Comparison of ENCODE assay signal across 17 cellular contexts in the genomic region with DNA sequence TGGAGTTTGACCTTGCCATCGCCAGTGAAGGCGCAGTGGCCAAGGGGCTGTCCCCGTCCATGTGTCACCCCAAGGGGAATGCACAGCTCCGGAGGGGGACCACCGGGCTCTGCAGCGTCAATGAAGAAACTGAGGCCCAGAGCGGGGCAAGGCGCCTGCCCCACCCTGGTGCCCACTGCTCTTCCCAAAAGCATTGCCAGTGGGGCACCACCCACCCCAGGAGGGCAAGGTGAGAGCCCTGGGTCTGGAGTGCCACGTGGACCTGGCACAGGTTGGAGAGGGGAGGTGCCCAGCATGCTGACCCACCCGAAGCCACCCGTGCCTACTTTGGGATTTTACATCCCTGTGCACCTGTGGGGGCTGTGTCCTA. TPM values are rescaled to one million over a fixed set of nuclear protein-coding genes. Genes with fewer than 3 reads are reported as not detected.
DNase-seq lines count a peak whose midpoint lies in the region; ATAC-seq and TF ChIP-seq lines count a peak whose summit lies in the region.
"Had no signal": no experiment of that assay in that cellular context is flagged by ENCODE, and none has a peak within 500 bp of the region (broad histone marks: within the 10 kb centered on the region; RNA-seq: fewer than 3 reads in every experiment).

No MANE protein-coding gene starts in this region.

- H3K27me3 ChIP-seq in BLaER1 treated with 17β-estradiol and CSF1 and Interleukin-3, amounts not matched to agents 10 nM and 100 nM, result peaks cover 0 to 34% (median 0%) of the 10 kb centered on the region in 11 experiments; a peak in 5 of 22 replicates
- no peaks in the 10 kb centered on the region for H3K27me3 ChIP-seq in CD4-positive, alpha-beta T cell (ENCODE audit: control insufficient read depth, insufficient read depth, low read length)
- H3K27me3 ChIP-seq in effector memory CD4-positive, alpha-beta T cell (replicated peaks; ENCODE audit: control insufficient read depth, insufficient read depth, low read length, poor library complexity, severe bottlenecking), result no peaks in the 10 kb centered on the region
- peaks cover 2% of the 10 kb centered on the region for H3K27me3 ChIP-seq in rectal smooth muscle tissue (ENCODE audit: control insufficient read depth, insufficient read depth, low read length)

- H3K36me3 ChIP-seq in BLaER1 treated with 17β-estradiol and CSF1 and Interleukin-3, amounts not matched to agents 10 nM and 100 nM, result peaks cover 0 to 4% (median 0%) of the 10 kb centered on the region in 11 experiments; a peak in 1 of 22 replicates
- H3K36me3 ChIP-seq in effector memory CD4-positive, alpha-beta T cell (ENCODE audit: control insufficient read depth, insufficient read depth, low read length), result no peaks in the 10 kb centered on the region
- H3K36me3 ChIP-seq in rectal smooth muscle tissue (ENCODE audit: control insufficient read depth, insufficient read depth, low read length), result no peaks in the 10 kb centered on the region
- H3K36me3 ChIP-seq: HAP-1 had no signal

- no peak overlapping the region for H3K4me3 Mint-ChIP-seq in CD4-positive, alpha-beta T cell

- no peak for ATAC-seq in CD4-positive, alpha-beta T cell (ENCODE audit: poor library complexity)
- ATAC-seq: GM12878 had no signal

- no peak overlapping the region for H3K27ac ChIP-seq in BLaER1 treated with 17β-estradiol and CSF1 and Interleukin-3, amounts not matched to agents 10 nM and 100 nM
- no peak overlapping the region for H3K27ac ChIP-seq in CD4-positive, alpha-beta T cell (ENCODE audit: low read depth, low read length)
- peak overlapping the region; percentile 53 for H3K27ac ChIP-seq in effector memory CD4-positive, alpha-beta T cell (ENCODE audit: insufficient read depth, low read length, poor library complexity, severe bottlenecking)
- H3K27ac ChIP-seq in rectal smooth muscle tissue (ENCODE audit: low read depth, low read length), result peak overlapping the region; percentile 81
- H3K27ac ChIP-seq: GM23248 had no signal

- peaks cover 15 to 47% (median 40%) of the 10 kb centered on the region in 10 experiments for H3K4me1 ChIP-seq in BLaER1 treated with 17β-estradiol and CSF1 and Interleukin-3, amounts not matched to agents 10 nM and 100 nM
- peaks cover 19% of the 10 kb centered on the region for H3K4me1 ChIP-seq in effector memory CD4-positive, alpha-beta T cell (ENCODE audit: control insufficient read depth, insufficient read depth, low read length, poor library complexity, severe bottlenecking)
- peaks cover 57% of the 10 kb centered on the region for H3K4me1 ChIP-seq in rectal smooth muscle tissue (ENCODE audit: control insufficient read depth, insufficient read depth, low read length)
- H3K4me1 ChIP-seq: HAP-1 had no signal

- peaks cover 8% of the 10 kb centered on the region for H3K9me3 Mint-ChIP-seq in CD4-positive, alpha-beta T cell

- H3K4me3 ChIP-seq in BLaER1 treated with 17β-estradiol and CSF1 and Interleukin-3, amounts not matched to agents 10 nM and 100 nM, result no peak overlapping the region
- H3K4me3 ChIP-seq in effector memory CD4-positive, alpha-beta T cell (ENCODE audit: insufficient read depth, low read depth, low read length, poor library complexity, severe bottlenecking), result no peak overlapping the region
- H3K4me3 ChIP-seq in rectal smooth muscle tissue (ENCODE audit: low read length), result no peak overlapping the region
- H3K4me3 ChIP-seq: GM12878, GM23248, HAP-1 had no signal

- peak overlapping the region; percentile 37 to 90 (median 81) for H3K4me2 ChIP-seq in BLaER1 treated with 17β-estradiol and CSF1 and Interleukin-3, amounts not matched to agents 10 nM and 100 nM

- POLR2A ChIA-PET in CD4-positive, alpha-beta T cell (lab: Charles Lee), result interaction anchor here (1.0 to 1.5 kb wide), 6 partner anchors 12 to 80 kb away, joined by 3 to 13 read pairs (median 5); a partner anchor contains a TSS

- H3K4me1 Mint-ChIP-seq in CD4-positive, alpha-beta T cell (ENCODE audit: low read depth), result peaks cover 40% of the 10 kb centered on the region

- H3K9me3 ChIP-seq in BLaER1 treated with 17β-estradiol and CSF1 and Interleukin-3, amounts not matched to agents 10 nM and 100 nM (replicated peaks in 1 of 11), result peaks cover 24 to 27% (median 26%) of the 10 kb centered on the region in 11 experiments
- H3K9me3 ChIP-seq in CD4-positive, alpha-beta T cell (ENCODE audit: control insufficient read depth, low read length), result peaks cover 18% of the 10 kb centered on the region
- no peaks in the 10 kb centered on the region for H3K9me3 ChIP-seq in effector memory CD4-positive, alpha-beta T cell (ENCODE audit: control insufficient read depth, low read length)

- peak overlapping the region in 3 of 11 experiments; percentile 32 to 43 (median 38); a peak in 2 of 22 replicates for H3K9ac ChIP-seq in BLaER1 treated with 17β-estradiol and CSF1 and Interleukin-3, amounts not matched to agents 10 nM and 100 nM
- H3K9ac ChIP-seq in rectal smooth muscle tissue (ENCODE audit: low read length), result no peak overlapping the region
- H3K9ac ChIP-seq: GM23248 had no signal

- DNase-seq in CD4-positive, alpha-beta T cell, result no peak
- DNase-seq in effector memory CD4-positive, alpha-beta T cell, result no peak
- DNase-seq in nucleus accumbens (lab: John Stamatoyannopoulos, UW) (no peak), glomerular visceral epithelial cell (ENCODE audit: extremely low spot score) (no peak), head of caudate nucleus (no peak)
- DNase-seq: ACHN; AML-193; GM23248; NCI-H1105; NCI-H2081 treated with DMSO at 0.1 percent for 48 hours; NCI-H748 treated with DMSO at 0.1 percent for 48 hours; NK-92 treated with Interleukin-12 subunit alpha and Interleukin-12 subunit beta, amount 100 ng/mL, for 24 hours; Right ventricle myocardium superior had no signal

- peaks cover 6% of the 10 kb centered on the region for H3K36me3 Mint-ChIP-seq in CD4-positive, alpha-beta T cell (ENCODE audit: low read depth)

- CTCF ChIA-PET in CD4-positive, alpha-beta T cell (lab: Charles Lee), result interaction anchor here (1.3 kb wide), 1 partner anchor 24 kb away, joined by 6 read pairs; no protein-coding TSS in a partner anchor

- TF ChIP-seq CTCF in CD4-positive, alpha-beta T cell (IDR thresholded peaks at IDR 0.05), result no peak

- intact Hi-C loops in CD4-positive, alpha-beta T cell (cut with DNase I, micrococcal nuclease), result loop anchor here (1.0 to 2.0 kb wide), 2 partner anchors 22 to 23 kb away; no protein-coding TSS in a partner anchor
- intact Hi-C loops in head of caudate nucleus (cut with DNase I), result no loop called here

- H4K20me1 ChIP-seq in BLaER1 treated with 17β-estradiol and CSF1 and Interleukin-3, amounts not matched to agents 10 nM and 100 nM, result no peaks in the 10 kb centered on the region; a peak in 1 of 22 replicates

- no peaks in the 10 kb centered on the region for H3K27me3 Mint-ChIP-seq in CD4-positive, alpha-beta T cell

- peak overlapping the region; percentile 89 for H3K27ac Mint-ChIP-seq in CD4-positive, alpha-beta T cell

RNA-seq across cellular contexts. Expression of a gene that starts 8.3 kb away (rescaled TPM):
- total RNA-seq in CD4-positive, alpha-beta T cell, result under 1 TPM; 0.55 to 0.56 TPM
- total RNA-seq: GM12878, GM23248, Right ventricle myocardium superior had no signal

Comparison
In these comparisons a context has a peak if more than half of its experiments do, and no peak if none do; other contexts are left out.
1. H3K27ac ChIP-seq: peak in effector memory CD4-positive, alpha-beta T cell (single experiment) and rectal smooth muscle tissue (single experiment); none in BLaER1 treated with 17β-estradiol and CSF1 and Interleukin-3, amounts not matched to agents 10 nM and 100 nM (0 of 11) and CD4-positive, alpha-beta T cell (single experiment).